Comparison of ENCODE assay signal across 1 cellular context in the genomic region with DNA sequence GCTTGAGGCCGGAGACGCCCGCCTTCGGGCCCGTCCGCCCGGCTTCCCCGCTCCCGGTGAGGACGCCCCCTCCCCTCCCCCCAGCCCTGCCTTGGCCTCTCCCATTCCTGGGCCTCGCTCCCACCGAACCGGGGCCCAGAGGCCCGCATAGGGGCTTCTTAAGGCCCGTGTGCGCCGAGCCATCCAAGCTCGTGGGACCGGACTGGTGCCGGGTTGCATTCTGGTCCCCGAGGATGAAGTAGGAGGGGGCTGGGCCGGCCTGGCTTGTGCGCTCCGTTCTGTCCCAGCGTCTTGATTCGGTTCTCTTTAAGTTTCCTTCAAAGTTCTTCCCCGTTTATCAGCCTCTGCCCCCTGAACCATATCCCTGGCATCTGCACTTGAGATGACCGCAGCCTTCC.
TF ChIP-seq lines count a peak whose summit lies in the region.

No MANE protein-coding gene starts in this region.

TF ChIP-seq in HepG2, 621 proteins besides CTCF, POLR2A, EP300 and RAD21:
- TF ChIP-seq KDM5A (IDR thresholded peaks at IDR 0.05; ENCODE audit: borderline replicate concordance, low read length) (peak; percentile 79), DR1 (CRISPR knock-in tag; IDR thresholded peaks at IDR 0.05) (no peak), MEF2D (CRISPR knock-in tag; IDR thresholded peaks at IDR 0.05) (0 out of 2 replicates have a peak, but pooled peaks have one; percentile 12)
- TF ChIP-seq, protein P1, sequence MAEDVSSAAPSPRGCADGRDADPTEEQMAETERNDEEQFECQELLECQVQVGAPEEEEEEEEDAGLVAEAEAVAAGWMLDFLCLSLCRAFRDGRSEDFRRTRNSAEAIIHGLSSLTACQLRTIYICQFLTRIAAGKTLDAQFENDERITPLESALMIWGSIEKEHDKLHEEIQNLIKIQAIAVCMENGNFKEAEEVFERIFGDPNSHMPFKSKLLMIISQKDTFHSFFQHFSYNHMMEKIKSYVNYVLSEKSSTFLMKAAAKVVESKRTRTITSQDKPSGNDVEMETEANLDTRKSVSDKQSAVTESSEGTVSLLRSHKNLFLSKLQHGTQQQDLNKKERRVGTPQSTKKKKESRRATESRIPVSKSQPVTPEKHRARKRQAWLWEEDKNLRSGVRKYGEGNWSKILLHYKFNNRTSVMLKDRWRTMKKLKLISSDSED (CRISPR knock-in tag; IDR thresholded peaks at IDR 0.05), result 0 out of 2 replicates have a peak, but pooled peaks have one; percentile 40
